Comparison of ENCODE assay signal across 17 cellular contexts in genomic region chr11:74673956-74674355, GRCh38. TPM values are rescaled to one million over a fixed set of nuclear protein-coding genes. Genes with fewer than 3 reads are reported as not detected.
DNase-seq lines count a peak whose midpoint lies in the region; ATAC-seq and TF ChIP-seq lines count a peak whose summit lies in the region.
"Had no signal": no experiment of that assay in that cellular context is flagged by ENCODE, and none has a peak within 500 bp of the region (broad histone marks: within the 10 kb centered on the region; RNA-seq: fewer than 3 reads in every experiment).

No MANE protein-coding gene starts in this region.

- dilution Hi-C loops in mammary epithelial cell (cut with HindIII; ENCODE audit: low sequenced_read_pairs): no loop called here

- POLR2A ChIA-PET in PC-3 (lab: Charles Lee; ENCODE audit: unreplicated experiment): no interaction called here

- H3K9me2 ChIP-seq in PC-3 (replicated peaks; ENCODE audit: low read length): no peaks in the 10 kb centered on the region

- DNase-seq in PC-3 (no peak), mammary epithelial cell (peak; percentile 28), substantia nigra (lab: John Stamatoyannopoulos, UW) (peak in 13 of 49 donors; percentile 12 to 72 (median 41)), retina (no peak), dedifferentiated amniotic fluid mesenchymal stem cell (ENCODE audit: extremely low spot score) (no peak)
- DNase-seq: activated B cell treated with CpG ODN at 0.5 μM for 24 hours; activated naive CD4-positive, alpha-beta T cell treated with anti-CD3 and anti-CD28 coated beads, Interleukin-2, amount 50 U/mL, for 16 hours; DND-41; GOT3; NCI-H1105; OCI-M1; SW 1271 had no signal

- H3K9me3 ChIP-seq in PC-3 (ENCODE audit: low read length) (no peaks in the 10 kb centered on the region), mammary epithelial cell (replicated peaks; ENCODE audit: insufficient read depth, low read length) (no peaks in the 10 kb centered on the region), muscle layer of colon (ENCODE audit: low read length) (no peaks in the 10 kb centered on the region)

- H2AFZ ChIP-seq in PC-3 (ENCODE audit: low read length) (no peak overlapping the region; the same call in 1 of the 2 replicates), mammary epithelial cell (ENCODE audit: low read depth, low read length) (peak overlapping the region; percentile 75)

- H3K4me3 ChIP-seq in PC-3 (ENCODE audit: low read length) (peak overlapping the region; percentile 1; the same call in 1 of the 2 replicates), mammary epithelial cell (replicated peaks in 1 of 3; ENCODE audit: insufficient read depth in 1 of 3, low read depth in 2 of 3, low read length in 3 of 3) (no peak overlapping the region), muscle layer of colon (ENCODE audit: low read depth in 1 of 2, low read length in 2 of 2) (no peak overlapping the region)
- H3K4me3 ChIP-seq: cardiac muscle cell had no signal

- H3K4me2 ChIP-seq in PC-3 (ENCODE audit: low read length) (peak overlapping the region; percentile 62), mammary epithelial cell (ENCODE audit: insufficient read depth, low read depth, low read length) (no peak overlapping the region)

- ATAC-seq in PC-3 (no peak), HG03342 (IDR thresholded peaks at IDR 0.05; ENCODE audit: unreplicated experiment) (no peak)
- ATAC-seq: natural killer cell had no signal

- H3K79me2 ChIP-seq in PC-3 (ENCODE audit: low read length) (no peaks in the 10 kb centered on the region), mammary epithelial cell (ENCODE audit: insufficient read depth, low read length) (no peaks in the 10 kb centered on the region)

- no peaks in the 10 kb centered on the region for H3K27me3 ChIP-seq in PC-3 (ENCODE audit: low read length)
- no peaks in the 10 kb centered on the region for H3K27me3 ChIP-seq in mammary epithelial cell (ENCODE audit: insufficient read depth, low read length)
- no peaks in the 10 kb centered on the region for H3K27me3 ChIP-seq in muscle layer of colon (ENCODE audit: control insufficient read depth in 1 of 2, insufficient read depth in 2 of 2, low read length in 2 of 2)
- H3K27me3 ChIP-seq: cardiac muscle cell had no signal

- BruUV-seq in PC-3 (replicated peaks; lab: Mats Ljungman, UMichigan) (no TSS peak), mammary epithelial cell (replicated peaks; lab: Mats Ljungman, UMichigan) (no TSS peak)

- CTCF ChIA-PET in PC-3 (lab: Charles Lee): no interaction called here
- CTCF ChIA-PET in mammary epithelial cell (lab: Charles Lee; ENCODE audit: low non-redundant PET): no interaction called here

- intact Hi-C loops in PC-3 (cut with micrococcal nuclease) (no loop called here), mammary epithelial cell (cut with micrococcal nuclease) (loop anchor here (2.0 kb wide), 1 partner anchor 15 kb away; no protein-coding TSS in a partner anchor)

- H3K36me3 ChIP-seq in PC-3 (ENCODE audit: low read depth, low read length) (no peaks in the 10 kb centered on the region), mammary epithelial cell (ENCODE audit: insufficient read depth, low read length) (no peaks in the 10 kb centered on the region), muscle layer of colon (ENCODE audit: insufficient read depth, low read length) (no peaks in the 10 kb centered on the region)
- H3K36me3 ChIP-seq: cardiac muscle cell had no signal

- WGBS in mammary epithelial cell (ENCODE audit: low coverage, missing lambda C conversion rate): 61% methylated on average over 6 of the region's 6 CpGs

- TF ChIP-seq CTCF in PC-3 (conservative IDR thresholded peaks at IDR 0.05; ENCODE audit: low read depth, low read length): no peak
- no peak for TF ChIP-seq CTCF in mammary epithelial cell (conservative IDR thresholded peaks at IDR 0.05 in 1 of 2, IDR thresholded peaks at IDR 0.05 in 1 of 2; ENCODE audit: extremely low read depth in 1 of 2, insufficient read depth in 1 of 2, low read depth in 1 of 2, low read length in 2 of 2)

- H3K9ac ChIP-seq in PC-3 (ENCODE audit: low read length) (peak overlapping the region; percentile 80), mammary epithelial cell (ENCODE audit: insufficient read depth, low read length) (no peak overlapping the region), muscle layer of colon (ENCODE audit: low read length) (no peak overlapping the region)

- in situ Hi-C loops in mammary epithelial cell (cut with MboI; ENCODE audit: low sequenced_read_pairs in 2 of 2): no loop called here

- H4K20me1 ChIP-seq in PC-3 (ENCODE audit: low read length) (no peaks in the 10 kb centered on the region), mammary epithelial cell (ENCODE audit: insufficient read depth, low read length) (no peaks in the 10 kb centered on the region)

- H3K4me1 ChIP-seq in PC-3 (ENCODE audit: insufficient read depth, low read length): peaks cover 30% of the 10 kb centered on the region
- H3K4me1 ChIP-seq in mammary epithelial cell (ENCODE audit: insufficient read depth, low read length): peaks cover 21% of the 10 kb centered on the region
- H3K4me1 ChIP-seq in muscle layer of colon (ENCODE audit: insufficient read depth, low read length): peaks cover 25% of the 10 kb centered on the region

- H3F3A ChIP-seq in PC-3 (ENCODE audit: low read length, unreplicated experiment): peaks cover 14% of the 10 kb centered on the region

- H3K27ac ChIP-seq in PC-3 (ENCODE audit: low read length) (peak overlapping the region; percentile 94), mammary epithelial cell (ENCODE audit: insufficient read depth, low read depth, low read length) (peak overlapping the region; percentile 77), muscle layer of colon (ENCODE audit: low read depth, low read length) (peak overlapping the region; percentile 29), substantia nigra (ENCODE audit: low read depth, low read length, poor library complexity, severe bottlenecking) (peak overlapping the region; percentile 83)
- H3K27ac ChIP-seq: cardiac muscle cell had no signal

RNA-seq across cellular contexts. Expression of gene CHRDL2, which starts 57.3 kb away (rescaled TPM):
- total RNA-seq in PC-3 (2014; rRNA removed): not detected in 2 replicates
- total RNA-seq in mammary epithelial cell: not detected
- not detected for polyA plus RNA-seq in mammary epithelial cell
- not detected for polyA minus RNA-seq in mammary epithelial cell
- total RNA-seq: activated B cell treated with CpG ODN at 0.5 μM for 24 hours, cardiac muscle cell, natural killer cell had no signal
- polyA plus RNA-seq: cardiac muscle cell, CD14-positive monocyte had no signal

Comparison
In these comparisons a context has a peak if more than half of its experiments do, and no peak if none do; other contexts are left out.
1. H3K27ac ChIP-seq: peak in every context shown above with its lines; median percentile 94 in PC-3; 83 in substantia nigra; 77 in mammary epithelial cell; 29 in muscle layer of colon.